ENCODE assay signal across 24 cellular contexts in the genomic region with DNA sequence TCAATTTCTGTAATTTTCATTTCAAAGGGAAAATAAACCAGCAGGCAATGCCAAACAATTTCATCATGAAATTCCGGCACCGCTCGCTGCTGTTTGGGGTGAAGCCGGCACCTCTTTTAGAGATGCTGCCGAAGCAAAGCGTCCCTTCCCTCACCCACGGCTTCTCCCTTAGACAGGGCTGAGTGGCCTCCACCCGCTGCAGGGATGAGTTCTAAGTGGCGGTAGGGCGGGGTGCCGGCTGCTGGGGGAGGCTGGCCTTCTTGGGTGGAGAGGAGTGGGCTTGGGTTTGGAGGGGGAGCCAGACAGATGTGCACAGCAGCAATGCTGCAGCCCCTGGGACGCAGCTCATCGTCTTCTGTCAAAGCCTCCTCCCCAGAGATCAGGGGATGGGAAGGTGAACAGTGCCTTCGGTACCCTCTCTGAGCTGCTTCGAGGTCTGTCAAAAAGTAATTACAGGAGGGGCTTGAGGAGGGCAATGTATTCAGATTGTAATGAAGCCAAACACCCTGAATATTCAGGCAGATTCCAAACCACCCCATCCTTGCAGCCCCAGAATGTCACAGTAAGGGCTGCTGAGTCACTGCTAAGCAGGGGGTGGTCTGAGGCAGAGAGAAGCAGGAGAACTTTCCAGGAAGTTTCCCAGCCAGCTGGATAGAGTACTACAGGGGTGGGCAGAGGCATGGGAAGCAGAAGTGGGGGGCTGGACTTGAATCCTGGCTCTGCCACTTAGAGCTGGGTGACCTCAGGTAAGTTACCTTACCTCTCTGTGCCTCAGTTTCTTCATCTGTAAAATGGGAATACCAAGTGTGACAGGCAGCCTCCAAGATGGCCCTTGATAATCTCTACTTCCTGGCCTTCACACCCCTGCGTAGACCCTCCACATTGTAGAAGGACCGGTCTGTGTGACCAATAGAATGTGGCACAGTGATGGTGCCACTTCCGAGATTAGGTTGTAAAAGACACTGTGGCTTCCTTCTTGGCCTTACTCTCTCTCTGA.
A peak's percentile ranks its signal among the peaks of the same experiment; 100 is the strongest.
DNase-seq lines count a peak whose midpoint lies in the region; ATAC-seq and TF ChIP-seq lines count a peak whose summit lies in the region.
"Had no signal": no experiment of that assay in that cellular context is flagged by ENCODE, and none has a peak within 500 bp of the region (broad histone marks: within the 10 kb centered on the region; RNA-seq: fewer than 3 reads in every experiment).

No MANE protein-coding gene starts in this region.

- POLR2A ChIA-PET in A673 (lab: Charles Lee; ENCODE audit: low non-redundant PET) (no interaction called here), WTC11 (lab: Charles Lee) (interaction anchor here (0.6 kb wide), 1 partner anchor 436 kb away, joined by 5 read pairs; no protein-coding TSS in a partner anchor)

- H3K4me1 Mint-ChIP-seq in WTC11: peaks cover 30% of the 10 kb centered on the region

- H3K9me3 ChIP-seq in A673 (ENCODE audit: low read depth, low read length, poor library complexity, severe bottlenecking): peaks cover 12% of the 10 kb centered on the region
- H3K9me3 ChIP-seq in HUES48 (ENCODE audit: control insufficient read depth, insufficient read depth, low read length): peaks cover 31% of the 10 kb centered on the region

- peaks cover 43% of the 10 kb centered on the region for H3K36me3 Mint-ChIP-seq in WTC11
- H3K36me3 Mint-ChIP-seq: neural progenitor cell had no signal

- H3K9me3 Mint-ChIP-seq in WTC11: peaks cover 43% of the 10 kb centered on the region
- H3K9me3 Mint-ChIP-seq: neural progenitor cell had no signal

- no peaks in the 10 kb centered on the region for H3K27me3 ChIP-seq in A673 (replicated peaks; ENCODE audit: insufficient read depth, low read depth, low read length, poor library complexity)
- H3K27me3 ChIP-seq in HUES48 (ENCODE audit: control insufficient read depth, insufficient read depth, low read length): no peaks in the 10 kb centered on the region
- H3K27me3 ChIP-seq: cardiac muscle cell, dorsolateral prefrontal cortex, neural progenitor cell, upper lobe of right lung had no signal

- H3K4me1 ChIP-seq in A673 (ENCODE audit: insufficient read depth, low read length, poor library complexity, severe bottlenecking) (no peaks in the 10 kb centered on the region), HUES48 (ENCODE audit: control insufficient read depth, insufficient read depth, low read length) (peaks cover 14% of the 10 kb centered on the region)
- H3K4me1 ChIP-seq: neural progenitor cell, upper lobe of right lung had no signal

- no peak overlapping the region for H3K27ac ChIP-seq in A673 (ENCODE audit: low read depth, low read length, poor library complexity, severe bottlenecking)
- H3K27ac ChIP-seq in HUES48 (ENCODE audit: low read depth, low read length): peak overlapping the region; percentile 73
- H3K27ac ChIP-seq: cardiac muscle cell, dorsolateral prefrontal cortex, neural progenitor cell, upper lobe of right lung had no signal

- H3K9ac ChIP-seq in HUES48 (ENCODE audit: low read depth, low read length): no peak overlapping the region
- H3K9ac ChIP-seq: neural progenitor cell had no signal

- intact Hi-C loops in A673 (cut with micrococcal nuclease; ENCODE audit: unreplicated experiment): no loop called here

- no peak for TF ChIP-seq CTCF in A673 (conservative IDR thresholded peaks at IDR 0.05; ENCODE audit: low read depth, low read length)
- no peak for TF ChIP-seq CTCF in WTC11 (IDR thresholded peaks at IDR 0.05)

- H3K27ac Mint-ChIP-seq in WTC11: no peak overlapping the region
- H3K27ac Mint-ChIP-seq: activated CD8-positive, alpha-beta T cell treated with anti-CD3 and anti-CD28 coated beads, Interleukin-2, amount 10 ng/mL, durations not matched to agents 7 days and 5 days; progenitor cell of endocrine pancreas had no signal

- H3K36me3 ChIP-seq in A673 (ENCODE audit: insufficient read depth, low read length, poor library complexity, severe bottlenecking) (no peaks in the 10 kb centered on the region), HUES48 (ENCODE audit: control insufficient read depth, insufficient read depth, low read length) (peaks cover 12% of the 10 kb centered on the region)
- H3K36me3 ChIP-seq: cardiac muscle cell, upper lobe of right lung had no signal

- H3K4me3 Mint-ChIP-seq in WTC11: no peak overlapping the region
- H3K4me3 Mint-ChIP-seq: activated CD8-positive, alpha-beta T cell treated with anti-CD3 and anti-CD28 coated beads, Interleukin-2, amount 10 ng/mL, durations not matched to agents 7 days and 5 days; neural progenitor cell had no signal

- H3K27me3 Mint-ChIP-seq in WTC11 (ENCODE audit: low read depth): peaks cover 7% of the 10 kb centered on the region
- H3K27me3 Mint-ChIP-seq: progenitor cell of endocrine pancreas had no signal

- CTCF ChIA-PET in A673 (lab: Charles Lee) (interaction anchor here (0.6 kb wide), 1 partner anchor 74 kb away, joined by 3 read pairs; no protein-coding TSS in a partner anchor), WTC11 (lab: Charles Lee) (interaction anchor here (0.7 to 2.5 kb wide), 5 partner anchors 10 to 932 kb away, joined by 3 to 11 read pairs (median 4); no protein-coding TSS in a partner anchor)

- DNase-seq in A673 (ENCODE audit: low spot score) (peak; percentile 43), WTC11 (ENCODE audit: low spot score) (peak; percentile 54), iPS DF 19.7 (ENCODE audit: low read depth, low spot score) (peak; percentile 73), AML-193 (lab: John Stamatoyannopoulos, UW) (no peak)
- DNase-seq in activated effector memory CD4-positive, alpha-beta T cell treated with Interleukin-2 at 50 U/mL for 16 hours: no peak
- DNase-seq in activated CD8-positive, alpha-beta memory T cell treated with anti-CD3 and anti-CD28 coated beads, Interleukin-2, amount 50 U/mL, for 4 hours: no peak
- DNase-seq: activated CD4-positive, CD25-positive, alpha-beta regulatory T cell; activated CD8-positive, alpha-beta T cell treated with anti-CD3 and anti-CD28 coated beads, Interleukin-2, amount 10 ng/mL, durations not matched to agents 7 days and 5 days; activated naive CD4-positive, alpha-beta T cell; activated T-cell treated with anti-CD3 and anti-CD28 coated beads, Interleukin-2, amount 50 U/mL, for 1 hour; dorsolateral prefrontal cortex; GDM1; kidney; NCI-H1436 treated with DMSO at 0.1 percent for 48 hours; NCI-H2171; NCI-H526 treated with DMSO at 0.1 percent for 48 hours; T-helper 9 cell; upper lobe of right lung had no signal

- H3K4me3 ChIP-seq in A673 (ENCODE audit: low read depth, low read length, poor library complexity, severe bottlenecking) (no peak overlapping the region), HUES48 (ENCODE audit: low read depth, low read length) (no peak overlapping the region)
- H3K4me3 ChIP-seq: cardiac muscle cell, dorsolateral prefrontal cortex, lung, neural progenitor cell, upper lobe of right lung had no signal

- no TSS peak for BruUV-seq in A673 (replicated peaks; lab: Mats Ljungman, UMichigan)

- ATAC-seq in WTC11 (peak; percentile 86), HG02588 (IDR thresholded peaks at IDR 0.05; ENCODE audit: unreplicated experiment) (no peak)
- ATAC-seq: activated CD8-positive, alpha-beta T cell treated with anti-CD3 and anti-CD28 coated beads, Interleukin-2, amount 10 ng/mL, durations not matched to agents 7 days and 5 days; upper lobe of right lung had no signal

TF ChIP-seq in WTC11, 78 proteins besides CTCF, POLR2A, EP300 and RAD21 (continues in another document):
- no peak for TF ChIP-seq ZNF416 (CRISPR knock-in tag; IDR thresholded peaks at IDR 0.05)
- TF ChIP-seq, protein P1, sequence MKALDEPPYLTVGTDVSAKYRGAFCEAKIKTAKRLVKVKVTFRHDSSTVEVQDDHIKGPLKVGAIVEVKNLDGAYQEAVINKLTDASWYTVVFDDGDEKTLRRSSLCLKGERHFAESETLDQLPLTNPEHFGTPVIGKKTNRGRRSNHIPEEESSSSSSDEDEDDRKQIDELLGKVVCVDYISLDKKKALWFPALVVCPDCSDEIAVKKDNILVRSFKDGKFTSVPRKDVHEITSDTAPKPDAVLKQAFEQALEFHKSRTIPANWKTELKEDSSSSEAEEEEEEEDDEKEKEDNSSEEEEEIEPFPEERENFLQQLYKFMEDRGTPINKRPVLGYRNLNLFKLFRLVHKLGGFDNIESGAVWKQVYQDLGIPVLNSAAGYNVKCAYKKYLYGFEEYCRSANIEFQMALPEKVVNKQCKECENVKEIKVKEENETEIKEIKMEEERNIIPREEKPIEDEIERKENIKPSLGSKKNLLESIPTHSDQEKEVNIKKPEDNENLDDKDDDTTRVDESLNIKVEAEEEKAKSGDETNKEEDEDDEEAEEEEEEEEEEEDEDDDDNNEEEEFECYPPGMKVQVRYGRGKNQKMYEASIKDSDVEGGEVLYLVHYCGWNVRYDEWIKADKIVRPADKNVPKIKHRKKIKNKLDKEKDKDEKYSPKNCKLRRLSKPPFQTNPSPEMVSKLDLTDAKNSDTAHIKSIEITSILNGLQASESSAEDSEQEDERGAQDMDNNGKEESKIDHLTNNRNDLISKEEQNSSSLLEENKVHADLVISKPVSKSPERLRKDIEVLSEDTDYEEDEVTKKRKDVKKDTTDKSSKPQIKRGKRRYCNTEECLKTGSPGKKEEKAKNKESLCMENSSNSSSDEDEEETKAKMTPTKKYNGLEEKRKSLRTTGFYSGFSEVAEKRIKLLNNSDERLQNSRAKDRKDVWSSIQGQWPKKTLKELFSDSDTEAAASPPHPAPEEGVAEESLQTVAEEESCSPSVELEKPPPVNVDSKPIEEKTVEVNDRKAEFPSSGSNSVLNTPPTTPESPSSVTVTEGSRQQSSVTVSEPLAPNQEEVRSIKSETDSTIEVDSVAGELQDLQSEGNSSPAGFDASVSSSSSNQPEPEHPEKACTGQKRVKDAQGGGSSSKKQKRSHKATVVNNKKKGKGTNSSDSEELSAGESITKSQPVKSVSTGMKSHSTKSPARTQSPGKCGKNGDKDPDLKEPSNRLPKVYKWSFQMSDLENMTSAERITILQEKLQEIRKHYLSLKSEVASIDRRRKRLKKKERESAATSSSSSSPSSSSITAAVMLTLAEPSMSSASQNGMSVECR (CRISPR knock-in tag; IDR thresholded peaks at IDR 0.05; ENCODE audit: borderline replicate concordance): no peak
- TF ChIP-seq ZNF138 (CRISPR knock-in tag; conservative IDR thresholded peaks at IDR 0.05): no peak

Comparison
In these comparisons a context has a peak if more than half of its experiments do, and no peak if none do; other contexts are left out.
1. DNase-seq: peak in A673 (single experiment), WTC11 (single experiment) and iPS DF 19.7 (single experiment); none in activated effector memory CD4-positive, alpha-beta T cell treated with Interleukin-2 at 50 U/mL for 16 hours (single experiment), activated CD8-positive, alpha-beta memory T cell treated with anti-CD3 and anti-CD28 coated beads, Interleukin-2, amount 50 U/mL, for 4 hours (single experiment) and AML-193 (0 of 2).